ENCODE assay signal across 13 cellular contexts in the genomic region with DNA sequence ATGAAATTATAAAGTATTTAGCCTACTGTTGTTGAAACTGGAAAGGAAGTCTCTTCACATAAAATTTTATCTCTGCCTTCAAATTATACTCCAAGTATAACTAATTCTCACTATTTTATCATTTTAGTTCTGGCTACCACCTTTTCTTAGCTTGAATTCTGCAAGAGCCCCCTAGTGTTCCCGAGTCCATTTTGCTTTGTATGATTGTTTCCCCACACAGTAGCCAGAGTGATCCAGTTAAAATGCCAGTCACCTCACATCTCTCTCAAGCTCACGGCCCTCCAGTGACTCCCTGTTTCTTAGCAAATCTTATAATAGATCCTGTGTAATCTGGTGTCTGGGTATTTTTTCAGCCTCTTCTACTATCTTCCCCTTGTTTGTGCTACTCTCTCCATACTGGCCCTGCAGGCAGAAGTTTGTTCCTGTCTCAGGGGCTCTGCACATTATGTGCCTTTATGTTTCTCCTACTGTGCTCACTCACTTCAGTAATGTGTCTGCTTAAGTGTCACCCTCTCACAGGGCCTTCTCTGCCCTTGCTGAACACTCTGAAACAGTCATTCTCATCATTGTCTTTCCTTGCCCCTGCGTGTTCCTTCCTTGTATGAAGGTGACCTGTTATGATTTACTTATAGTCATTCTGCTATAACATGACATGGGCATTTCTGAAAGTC. TPM values are rescaled to one million over a fixed set of nuclear protein-coding genes. Genes with fewer than 3 reads are reported as not detected.
A peak's percentile ranks its signal among the peaks of the same experiment; 100 is the strongest.
DNase-seq lines count a peak whose midpoint lies in the region; ATAC-seq and TF ChIP-seq lines count a peak whose summit lies in the region.
"Had no signal": no experiment of that assay in that cellular context is flagged by ENCODE, and none has a peak within 500 bp of the region (broad histone marks: within the 10 kb centered on the region; RNA-seq: fewer than 3 reads in every experiment).

No MANE protein-coding gene starts in this region.

- H3K27ac Mint-ChIP-seq in activated CD4-positive, alpha-beta T cell treated with anti-CD3 and anti-CD28 coated beads for 36 hours, result peak overlapping the region; percentile 7
- H3K27ac Mint-ChIP-seq in dendritic cell treated with granulocyte-macrophage colony-stimulating factor and Interleukin-4, amounts not matched to agents 40 ng/mL and 50 ng/mL, for 4 days, result peak overlapping the region; percentile 15
- H3K27ac Mint-ChIP-seq in neural crest cell (ENCODE audit: unreplicated experiment), result no peak overlapping the region

- TF ChIP-seq CTCF in neural crest cell (conservative IDR thresholded peaks at IDR 0.05) (peak; percentile 32), GM13977 (IDR thresholded peaks at IDR 0.05; ENCODE audit: extremely low read depth, insufficient read depth, missing control alignments) (no peak)

- CTCF ChIA-PET in activated CD4-positive, alpha-beta T cell treated with anti-CD3 and anti-CD28 coated beads for 36 hours (lab: Charles Lee), result interaction anchor here (1.8 kb wide), 1 partner anchor 9 kb away, joined by 7 read pairs; no protein-coding TSS in a partner anchor

- in situ Hi-C loops in GM13977 (cut with MboI; ENCODE audit: low pct_unique_long_range_greater_than_20kb, low sequenced_read_pairs, unreplicated experiment), result no loop called here

- H3K36me3 Mint-ChIP-seq in activated CD4-positive, alpha-beta T cell treated with anti-CD3 and anti-CD28 coated beads for 36 hours (ENCODE audit: low read depth), result peaks cover 63% of the 10 kb centered on the region
- H3K36me3 Mint-ChIP-seq in dendritic cell treated with granulocyte-macrophage colony-stimulating factor and Interleukin-4, amounts not matched to agents 40 ng/mL and 50 ng/mL, for 4 days (ENCODE audit: low read depth), result peaks cover 79% of the 10 kb centered on the region
- H3K36me3 Mint-ChIP-seq in neural crest cell (ENCODE audit: low read depth), result peaks cover 10% of the 10 kb centered on the region

- DNase-seq in activated CD4-positive, alpha-beta T cell treated with anti-CD3 and anti-CD28 coated beads for 36 hours, result no peak
- DNase-seq in activated CD4-positive, alpha-beta T cell treated with anti-CD3 and anti-CD28 coated beads, Interleukin-2, amount 50 U/mL, for 1 hour, result no peak
- DNase-seq in Kasumi-1 (lab: John Stamatoyannopoulos, UW) (peak; percentile 14 to 63), neural crest cell (ENCODE audit: low read depth, low spot score) (no peak), GM13977 (ENCODE audit: low spot score) (no peak)
- DNase-seq: activated naive CD4-positive, alpha-beta T cell; NCI-H1092; NCI-H446 treated with DMSO at 0.1 percent for 48 hours; posterior cingulate gyrus; SHP77 had no signal

- H3K27me3 Mint-ChIP-seq in activated CD4-positive, alpha-beta T cell treated with anti-CD3 and anti-CD28 coated beads for 36 hours, result no peaks in the 10 kb centered on the region
- H3K27me3 Mint-ChIP-seq in dendritic cell treated with granulocyte-macrophage colony-stimulating factor and Interleukin-4, amounts not matched to agents 40 ng/mL and 50 ng/mL, for 4 days, result no peaks in the 10 kb centered on the region
- H3K27me3 Mint-ChIP-seq in neural crest cell (ENCODE audit: low read depth), result no peaks in the 10 kb centered on the region

- H3K4me3 Mint-ChIP-seq in activated CD4-positive, alpha-beta T cell treated with anti-CD3 and anti-CD28 coated beads for 36 hours, result no peak overlapping the region
- no peak overlapping the region for H3K4me3 Mint-ChIP-seq in dendritic cell treated with granulocyte-macrophage colony-stimulating factor and Interleukin-4, amounts not matched to agents 40 ng/mL and 50 ng/mL, for 4 days
- H3K4me3 Mint-ChIP-seq in neural crest cell, result peak overlapping the region; percentile 3

- H3K9me3 Mint-ChIP-seq in activated CD4-positive, alpha-beta T cell treated with anti-CD3 and anti-CD28 coated beads for 36 hours (ENCODE audit: low read depth), result no peaks in the 10 kb centered on the region
- H3K9me3 Mint-ChIP-seq in dendritic cell treated with granulocyte-macrophage colony-stimulating factor and Interleukin-4, amounts not matched to agents 40 ng/mL and 50 ng/mL, for 4 days, result no peaks in the 10 kb centered on the region
- H3K9me3 Mint-ChIP-seq in neural crest cell, result no peaks in the 10 kb centered on the region

- intact Hi-C loops in activated CD4-positive, alpha-beta T cell treated with anti-CD3 and anti-CD28 coated beads for 36 hours (cut with DNase I, micrococcal nuclease), result no loop called here
- intact Hi-C loops in dendritic cell treated with granulocyte-macrophage colony-stimulating factor and Interleukin-4, amounts not matched to agents 40 ng/mL and 50 ng/mL, for 4 days (cut with micrococcal nuclease), result no loop called here

- POLR2A ChIA-PET in activated CD4-positive, alpha-beta T cell treated with anti-CD3 and anti-CD28 coated beads for 36 hours (lab: Charles Lee), result no interaction called here

- H3K4me1 Mint-ChIP-seq in activated CD4-positive, alpha-beta T cell treated with anti-CD3 and anti-CD28 coated beads for 36 hours, result peaks cover 65% of the 10 kb centered on the region
- H3K4me1 Mint-ChIP-seq in dendritic cell treated with granulocyte-macrophage colony-stimulating factor and Interleukin-4, amounts not matched to agents 40 ng/mL and 50 ng/mL, for 4 days (ENCODE audit: low read depth), result peaks cover 33% of the 10 kb centered on the region
- peaks cover 21% of the 10 kb centered on the region for H3K4me1 Mint-ChIP-seq in neural crest cell

- ATAC-seq in activated CD4-positive, alpha-beta T cell treated with anti-CD3 and anti-CD28 coated beads for 36 hours, result peak; percentile 71
- ATAC-seq in GM18868 (IDR thresholded peaks at IDR 0.05; ENCODE audit: unreplicated experiment) (no peak), GM18502 (IDR thresholded peaks at IDR 0.05; ENCODE audit: poor library complexity, unreplicated experiment) (no peak)

RNA-seq across cellular contexts. Expression of gene WAC, which starts 8.9 kb away (rescaled TPM):
- total RNA-seq in activated CD4-positive, alpha-beta T cell treated with anti-CD3 and anti-CD28 coated beads for 36 hours, result 100 to 1,000 TPM; 103 to 136 TPM
- total RNA-seq in neural crest cell, result 123 and 137 TPM in 2 replicates

Comparison
In these comparisons a context has a peak if more than half of its experiments do, and no peak if none do; other contexts are left out.
1. DNase-seq: peak in Kasumi-1 (2 of 2); none in activated CD4-positive, alpha-beta T cell treated with anti-CD3 and anti-CD28 coated beads for 36 hours (single experiment), activated CD4-positive, alpha-beta T cell treated with anti-CD3 and anti-CD28 coated beads, Interleukin-2, amount 50 U/mL, for 1 hour (single experiment), neural crest cell (single experiment) and GM13977 (single experiment).